Comparison of ENCODE assay signal across 27 cellular contexts in genomic region chr15:71139264-71139663, GRCh38. TPM values are rescaled to one million over a fixed set of nuclear protein-coding genes. Genes with fewer than 3 reads are reported as not detected.
"Had no signal": no experiment of that assay in that cellular context is flagged by ENCODE, and none has a peak within 500 bp of the region (broad histone marks: within the 10 kb centered on the region; RNA-seq: fewer than 3 reads in every experiment).

No MANE protein-coding gene starts in this region.

- H3K36me3 Mint-ChIP-seq: activated naive CD8-positive, alpha-beta T cell; natural killer cell treated with Interleukin-12 subunit alpha and Interleukin-12 subunit beta and Interleukin-15 and Interleukin-18, amount 100 ng/mL, for 72 hours; stimulated activated effector memory CD8-positive, alpha-beta T cell treated with anti-CD3 and anti-CD28 coated beads, Interleukin-12 subunit alpha, Interleukin-12 subunit beta, amount 100 ng/mL, for 72 hours had no signal

- H3K9me3 Mint-ChIP-seq: activated B cell treated with CpG ODN at 0.5 μM for 24 hours; activated CD8-positive, alpha-beta T cell treated with anti-CD3 and anti-CD28 coated beads for 36 hours; central memory CD8-positive, alpha-beta T cell; dendritic cell treated with granulocyte-macrophage colony-stimulating factor and Interleukin-4, amounts not matched to agents 40 ng/mL and 50 ng/mL, for 4 days; natural killer cell treated with Interleukin-12 subunit alpha and Interleukin-12 subunit beta and Interleukin-15 and Interleukin-18, amount 100 ng/mL, for 72 hours; T-helper 1 cell treated with Interleukin-12 subunit alpha and Interleukin-12 subunit beta and Interleukin-4 antibody, amounts not matched to agents 30 μg/mL and 1 μg/mL, for 36 hours had no signal

- H3K27me3 ChIP-seq: heart right ventricle, uterus had no signal

- H3K27ac ChIP-seq: skin epidermis, uterus had no signal

- H3K9me3 ChIP-seq: heart right ventricle, mucosa of descending colon, uterus had no signal

- ATAC-seq: activated CD8-positive, alpha-beta T cell treated with anti-CD3 and anti-CD28 coated beads for 36 hours; esophagus mucosa; heart right ventricle; left lobe of liver; mucosa of descending colon; natural killer cell treated with Interleukin-12 subunit alpha and Interleukin-12 subunit beta and Interleukin-15 and Interleukin-18, amount 100 ng/mL, for 72 hours; sciatic nerve; stimulated activated effector memory CD8-positive, alpha-beta T cell treated with anti-CD3 and anti-CD28 coated beads, Interleukin-12 subunit alpha, Interleukin-12 subunit beta, amount 100 ng/mL, for 72 hours had no signal

- H3K4me3 Mint-ChIP-seq: activated B cell treated with CpG ODN at 0.5 μM for 24 hours; activated CD8-positive, alpha-beta T cell treated with anti-CD3 and anti-CD28 coated beads for 36 hours; activated naive CD8-positive, alpha-beta T cell; central memory CD8-positive, alpha-beta T cell; dendritic cell treated with granulocyte-macrophage colony-stimulating factor and Interleukin-4, amounts not matched to agents 40 ng/mL and 50 ng/mL, for 4 days; endodermal cell; natural killer cell treated with Interleukin-12 subunit alpha and Interleukin-12 subunit beta and Interleukin-15 and Interleukin-18, amount 100 ng/mL, for 72 hours; stimulated activated effector memory CD8-positive, alpha-beta T cell treated with anti-CD3 and anti-CD28 coated beads, Interleukin-12 subunit alpha, Interleukin-12 subunit beta, amount 100 ng/mL, for 72 hours; stimulated activated naive CD8-positive, alpha-beta T cell treated with anti-CD3 and anti-CD28 coated beads, Interleukin-15, Interleukin-2, amounts not matched to agents 100 ng/mL and 50 ng/mL, for 24 hours; T-helper 1 cell treated with Interleukin-12 subunit alpha and Interleukin-12 subunit beta and Interleukin-4 antibody, amounts not matched to agents 30 μg/mL and 1 μg/mL, for 36 hours; type B pancreatic cell had no signal

- H3K27ac Mint-ChIP-seq: activated B cell treated with CpG ODN at 0.5 μM for 24 hours; activated CD8-positive, alpha-beta T cell treated with anti-CD3 and anti-CD28 coated beads for 36 hours; activated naive CD8-positive, alpha-beta T cell; dendritic cell treated with granulocyte-macrophage colony-stimulating factor and Interleukin-4, amounts not matched to agents 40 ng/mL and 50 ng/mL, for 4 days; endodermal cell; natural killer cell treated with Interleukin-12 subunit alpha and Interleukin-12 subunit beta and Interleukin-15 and Interleukin-18, amount 100 ng/mL, for 72 hours; stimulated activated effector memory CD8-positive, alpha-beta T cell treated with anti-CD3 and anti-CD28 coated beads, Interleukin-12 subunit alpha, Interleukin-12 subunit beta, amount 100 ng/mL, for 72 hours; stimulated activated naive CD8-positive, alpha-beta T cell treated with anti-CD3 and anti-CD28 coated beads, Interleukin-15, Interleukin-2, amounts not matched to agents 100 ng/mL and 50 ng/mL, for 24 hours; T-helper 1 cell treated with Interleukin-12 subunit alpha and Interleukin-12 subunit beta and Interleukin-4 antibody, amounts not matched to agents 30 μg/mL and 1 μg/mL, for 36 hours; type B pancreatic cell had no signal

- DNase-seq: activated B cell treated with CpG ODN at 0.5 μM for 24 hours; activated CD4-positive, alpha-beta T cell treated with anti-CD3 and anti-CD28 coated beads, Interleukin-2, amount 50 U/mL, for 1 hour; activated CD8-positive, alpha-beta T cell treated with anti-CD3 and anti-CD28 coated beads for 36 hours; activated naive CD4-positive, alpha-beta T cell treated with Interleukin-2 at 50 U/mL for 16 hours; activated T-cell treated with anti-CD3 and anti-CD28 coated beads, Interleukin-2, amount 50 U/mL, for 48 hours; anterior cingulate cortex; endodermal cell; foreskin melanocyte; heart right ventricle; mucosa of descending colon; stimulated activated CD4-positive, alpha-beta T cell treated with anti-CD3 and anti-CD28 coated beads, Interleukin-12 subunit alpha, Interleukin-12 subunit beta, amount 100 ng/mL, for 4 hours; stimulated activated CD4-positive, alpha-beta T cell treated with anti-CD3 and anti-CD28 coated beads, Interleukin-4, amount 100 ng/mL, for 24 hours; T1000; uterus had no signal

- H3K4me3 ChIP-seq: heart right ventricle, lung, mucosa of descending colon, skin epidermis, uterus had no signal

- H3K36me3 ChIP-seq: uterus had no signal

- H3K4me1 Mint-ChIP-seq: activated B cell treated with CpG ODN at 0.5 μM for 24 hours; central memory CD8-positive, alpha-beta T cell; stimulated activated effector memory CD8-positive, alpha-beta T cell treated with anti-CD3 and anti-CD28 coated beads, Interleukin-12 subunit alpha, Interleukin-12 subunit beta, amount 100 ng/mL, for 72 hours had no signal

- H3K27me3 Mint-ChIP-seq: type B pancreatic cell had no signal

RNA-seq across cellular contexts. Expression of gene THSD4, which starts 24.0 kb away (rescaled TPM):
- total RNA-seq: activated B cell treated with CpG ODN at 0.5 μM for 24 hours; activated CD8-positive, alpha-beta T cell treated with anti-CD3 and anti-CD28 coated beads for 36 hours; natural killer cell treated with Interleukin-12 subunit alpha and Interleukin-12 subunit beta and Interleukin-15 and Interleukin-18, amount 100 ng/mL, for 72 hours had no signal
